ENCODE assay signal across 9 cellular contexts in genomic region chr17:58172369-58173071, GRCh38. TPM values are rescaled to one million over a fixed set of nuclear protein-coding genes. Genes with fewer than 3 reads are reported as not detected.
DNase-seq lines count a peak whose midpoint lies in the region; ATAC-seq and TF ChIP-seq lines count a peak whose summit lies in the region.
"Had no signal": no experiment of that assay in that cellular context is flagged by ENCODE, and none has a peak within 500 bp of the region (broad histone marks: within the 10 kb centered on the region; RNA-seq: fewer than 3 reads in every experiment).

No MANE protein-coding gene starts in this region.

- no peaks in the 10 kb centered on the region for H3K79me2 ChIP-seq in PC-9 (ENCODE audit: low read depth)

- H3K9me3 ChIP-seq in Caco-2 (no peaks in the 10 kb centered on the region), PC-9 (ENCODE audit: insufficient read depth, low read depth) (no peaks in the 10 kb centered on the region), right lobe of liver (no peaks in the 10 kb centered on the region)
- H3K9me3 ChIP-seq: neutrophil had no signal

- no peaks in the 10 kb centered on the region for H4K20me1 ChIP-seq in PC-9 (ENCODE audit: insufficient read depth)

- no peak overlapping the region for H3K4me3 ChIP-seq in Caco-2 (ENCODE audit: low read depth, low read length)
- no peak overlapping the region for H3K4me3 ChIP-seq in PC-9
- no peak overlapping the region for H3K4me3 ChIP-seq in right lobe of liver

- TF ChIP-seq CTCF in Caco-2 (IDR thresholded peaks at IDR 0.05; ENCODE audit: insufficient read depth in 1 of 2, low read depth in 1 of 2, low read length in 1 of 2, severe bottlenecking in 1 of 2, unreplicated experiment in 1 of 2) (peak; percentile 62 to 63), PC-9 (conservative IDR thresholded peaks at IDR 0.05) (peak; percentile 74), right lobe of liver (IDR thresholded peaks at IDR 0.05) (peak in 3 of 4 donors; percentile 10 to 37 (median 22))

- H3K4me3 Mint-ChIP-seq in Caco-2 (ENCODE audit: unreplicated experiment), result no peak overlapping the region

- CTCF ChIA-PET in Caco-2 (lab: Charles Lee) (interaction anchor here (0.8 to 1.5 kb wide), 2 partner anchors 8 to 51 kb away, joined by 3 to 7 read pairs; no protein-coding TSS in a partner anchor), HEK293T (lab: Yijun Ruan, JAX) (interaction anchor here (0.7 to 1.3 kb wide), 8 partner anchors 15 to 205 kb away, joined by 3 to 4 read pairs (median 3); no protein-coding TSS in a partner anchor), PC-9 (lab: Charles Lee) (interaction anchor here (0.7 kb wide), 1 partner anchor 548 kb away, joined by 3 read pairs; no protein-coding TSS in a partner anchor)

- DNase-seq in Caco-2 (peak in 1 of 2 experiments; percentile 58), HEK293T (ENCODE audit: extremely low spot score) (peak; percentile 64), PC-9 (peak in 1 of 2 experiments; percentile 49), right lobe of liver (no peak), kidney glomerular epithelial cell (lab: John Stamatoyannopoulos, UW) (no peak)
- peak in 1 of 2 donors; percentile 40 for DNase-seq in activated naive CD4-positive, alpha-beta T cell treated with anti-CD3 and anti-CD28 coated beads, Interleukin-2, amount 50 U/mL, for 72 hours (ENCODE audit: low spot score in 2 of 2)

- TF ChIP-seq POLR2A in right lobe of liver (IDR thresholded peaks at IDR 0.05), result no peak

- H3K4me1 ChIP-seq in Caco-2, result no peaks in the 10 kb centered on the region
- H3K4me1 ChIP-seq in PC-9 (replicated peaks; ENCODE audit: insufficient read depth), result no peaks in the 10 kb centered on the region
- no peaks in the 10 kb centered on the region for H3K4me1 ChIP-seq in right lobe of liver

- H3K27ac Mint-ChIP-seq in Caco-2 (ENCODE audit: unreplicated experiment), result no peak overlapping the region
- H3K27ac Mint-ChIP-seq in activated naive CD4-positive, alpha-beta T cell treated with anti-CD3 and anti-CD28 coated beads, Interleukin-2, amount 50 U/mL, for 72 hours, result peak overlapping the region in 1 of 2 donors; percentile 85

- H3K36me3 Mint-ChIP-seq in Caco-2 (ENCODE audit: insufficient read depth, unreplicated experiment), result no peaks in the 10 kb centered on the region
- H3K36me3 Mint-ChIP-seq in activated naive CD4-positive, alpha-beta T cell treated with anti-CD3 and anti-CD28 coated beads, Interleukin-2, amount 50 U/mL, for 72 hours, result no peaks in the 10 kb centered on the region

- H3K27me3 Mint-ChIP-seq in Caco-2 (ENCODE audit: insufficient read depth, unreplicated experiment), result peaks cover 33% of the 10 kb centered on the region

- no peak overlapping the region for H2AFZ ChIP-seq in PC-9

- H3K4me2 ChIP-seq in PC-9, result no peak overlapping the region

- 25% methylated on average over 2 of the region's 2 CpGs for WGBS in right lobe of liver (ENCODE audit: insufficient coverage, low coverage, low lambda C conversion rate, missing lambda C conversion rate)

- no peaks in the 10 kb centered on the region for H3F3A ChIP-seq in PC-9 (ENCODE audit: insufficient read depth, low read depth)

- H3K27ac ChIP-seq in PC-9, result no peak overlapping the region
- H3K27ac ChIP-seq in right lobe of liver, result no peak overlapping the region
- H3K27ac ChIP-seq: neutrophil had no signal

- no peaks in the 10 kb centered on the region for H3K9me3 Mint-ChIP-seq in Caco-2 (ENCODE audit: unreplicated experiment)
- no peaks in the 10 kb centered on the region for H3K9me3 Mint-ChIP-seq in activated naive CD4-positive, alpha-beta T cell treated with anti-CD3 and anti-CD28 coated beads, Interleukin-2, amount 50 U/mL, for 72 hours

- no peaks in the 10 kb centered on the region for H3K4me1 Mint-ChIP-seq in Caco-2 (ENCODE audit: low read depth, unreplicated experiment)

- no TSS peak for BruUV-seq in Caco-2 (replicated peaks; lab: Mats Ljungman, UMichigan)
- BruUV-seq in PC-9 (replicated peaks; lab: Mats Ljungman, UMichigan), result no TSS peak

- no peaks in the 10 kb centered on the region for H3K9me2 ChIP-seq in PC-9 (ENCODE audit: insufficient read depth)

- H3K27me3 ChIP-seq in Caco-2 (replicated peaks; ENCODE audit: control insufficient read depth, insufficient read depth, low read length), result no peaks in the 10 kb centered on the region; the same call in 1 of the 2 replicates
- H3K27me3 ChIP-seq in PC-9 (ENCODE audit: insufficient read depth, low read depth), result peaks cover 79% of the 10 kb centered on the region
- H3K27me3 ChIP-seq in right lobe of liver, result no peaks in the 10 kb centered on the region

- intact Hi-C loops in Caco-2 (cut with micrococcal nuclease; ENCODE audit: unreplicated experiment), result loop anchor here (1.0 kb wide), 1 partner anchor 50 kb away; no protein-coding TSS in a partner anchor
- intact Hi-C loops in PC-9 (cut with micrococcal nuclease; ENCODE audit: unreplicated experiment), result no loop called here
- intact Hi-C loops in right lobe of liver (cut with DNase I), result no loop called here

- POLR2A ChIA-PET in Caco-2 (lab: Charles Lee), result no interaction called here
- POLR2A ChIA-PET in HEK293T (lab: Yijun Ruan, JAX), result no interaction called here
- POLR2A ChIA-PET in PC-9 (lab: Charles Lee; ENCODE audit: unreplicated experiment), result no interaction called here

- H3K36me3 ChIP-seq in Caco-2 (ENCODE audit: control insufficient read depth, insufficient read depth, low read length) (no peaks in the 10 kb centered on the region), PC-9 (ENCODE audit: low read depth) (no peaks in the 10 kb centered on the region), right lobe of liver (no peaks in the 10 kb centered on the region)
- H3K36me3 ChIP-seq: neutrophil had no signal

- ATAC-seq in activated naive CD4-positive, alpha-beta T cell treated with anti-CD3 and anti-CD28 coated beads, Interleukin-2, amount 50 U/mL, for 72 hours, result peak; percentile 81 to 98
- ATAC-seq in right lobe of liver (peak in 2 of 4 donors; percentile 29 to 31), HG02678 (IDR thresholded peaks at IDR 0.05; ENCODE audit: unreplicated experiment) (no peak), GM21515 (IDR thresholded peaks at IDR 0.05; ENCODE audit: unreplicated experiment) (no peak)

TF ChIP-seq in HEK293T, 16 proteins besides CTCF, POLR2A, EP300 and RAD21:
- no peak for TF ChIP-seq PKNOX1 (IDR thresholded peaks at IDR 0.05)
- no peak for TF ChIP-seq HDGF (IDR thresholded peaks at IDR 0.05; ENCODE audit: borderline replicate concordance)
- no peak for TF ChIP-seq LEF1 (IDR thresholded peaks at IDR 0.05; ENCODE audit: borderline replicate concordance)
- TF ChIP-seq ARNT (IDR thresholded peaks at IDR 0.05), result no peak
- no peak for TF ChIP-seq L3MBTL2 (conservative IDR thresholded peaks at IDR 0.05)
- TF ChIP-seq NFRKB (IDR thresholded peaks at IDR 0.05), result no peak
- TF ChIP-seq FOXK2 (IDR thresholded peaks at IDR 0.05), result no peak
- TF ChIP-seq FOXA1 (IDR thresholded peaks at IDR 0.05), result no peak
- TF ChIP-seq SP1 (IDR thresholded peaks at IDR 0.05), result no peak
- TF ChIP-seq FOXM1 (IDR thresholded peaks at IDR 0.05; ENCODE audit: borderline replicate concordance), result no peak
- TF ChIP-seq BHLHE40 (IDR thresholded peaks at IDR 0.05; ENCODE audit: borderline replicate concordance), result no peak
- no peak for TF ChIP-seq ELF4 (IDR thresholded peaks at IDR 0.05)

RNA-seq across cellular contexts. Expression of gene OR4D2, which starts 5.7 kb away (rescaled TPM):
- total RNA-seq in Caco-2 (2022) (not detected in 2 replicates), PC-9 (2021) (not detected in 2 replicates), right lobe of liver (not detected)
- total RNA-seq in activated naive CD4-positive, alpha-beta T cell treated with anti-CD3 and anti-CD28 coated beads, Interleukin-2, amount 50 U/mL, for 72 hours, result not detected

RNA-seq across cellular contexts. Expression of gene EPX, which starts 20.0 kb away (rescaled TPM):
- total RNA-seq in Caco-2 (2022) (not detected in 2 replicates), PC-9 (2021) (not detected in 2 replicates), right lobe of liver (under 1 TPM in 1 of 6 experiments, not detected in 5; 0.07 TPM)
- not detected for total RNA-seq in activated naive CD4-positive, alpha-beta T cell treated with anti-CD3 and anti-CD28 coated beads, Interleukin-2, amount 50 U/mL, for 72 hours

RNA-seq across cellular contexts. Expression of gene OR4D1, which starts 24.3 kb away (rescaled TPM):
- total RNA-seq in Caco-2 (2022) (not detected in 2 replicates), PC-9 (2021) (not detected in 2 replicates), right lobe of liver (not detected)
- under 1 TPM; 0.18 to 0.30 TPM for total RNA-seq in activated naive CD4-positive, alpha-beta T cell treated with anti-CD3 and anti-CD28 coated beads, Interleukin-2, amount 50 U/mL, for 72 hours

RNA-seq across cellular contexts. Expression of gene MKS1, which starts 46.5 kb away (rescaled TPM):
- 25.5 and 28.6 TPM in 2 replicates for total RNA-seq in Caco-2 (2022)
- 28.6 and 30.1 TPM in 2 replicates for total RNA-seq in PC-9 (2021)
- 10 to 100 TPM; 22.4 to 28.4 TPM for total RNA-seq in activated naive CD4-positive, alpha-beta T cell treated with anti-CD3 and anti-CD28 coated beads, Interleukin-2, amount 50 U/mL, for 72 hours
- 1 to 10 TPM; 3.3 to 9.2 (median 7.2) TPM for total RNA-seq in right lobe of liver

Comparison
In these comparisons a context has a peak if more than half of its experiments do, and no peak if none do; other contexts are left out.
1. CTCF ChIP-seq: peak in every context shown above with its lines; median percentile 74 in PC-9; 62 in Caco-2; 22 in right lobe of liver.
2. ATAC-seq: peak in activated naive CD4-positive, alpha-beta T cell treated with anti-CD3 and anti-CD28 coated beads, Interleukin-2, amount 50 U/mL, for 72 hours (2 of 2); none in HG02678 (single experiment) and GM21515 (single experiment).